21 cellular contexts compared by ENCODE assay signal in genomic region chr19:11200931-11201330, GRCh38. TPM values are rescaled to one million over a fixed set of nuclear protein-coding genes. Genes with fewer than 3 reads are reported as not detected.
DNase-seq lines count a peak whose midpoint lies in the region; ATAC-seq lines count a peak whose summit lies in the region.
"Had no signal": no experiment of that assay in that cellular context is flagged by ENCODE, and none has a peak within 500 bp of the region (broad histone marks: within the 10 kb centered on the region; RNA-seq: fewer than 3 reads in every experiment).

No MANE protein-coding gene starts in this region.

- 82% methylated on average over 9 of the region's 9 CpGs for WGBS in right cardiac atrium

- H3K9me3 ChIP-seq in right cardiac atrium (ENCODE audit: control insufficient read depth, low read length): no peaks in the 10 kb centered on the region
- no peaks in the 10 kb centered on the region for H3K9me3 ChIP-seq in muscle layer of colon (ENCODE audit: low read length)
- H3K9me3 ChIP-seq in stomach smooth muscle (ENCODE audit: control insufficient read depth in 2 of 2, low read length in 2 of 2): no peaks in the 10 kb centered on the region
- H3K9me3 ChIP-seq: A549, HAP-1 had no signal

- ATAC-seq in right cardiac atrium (no peak), left ventricle myocardium superior (no peak)
- no peak for ATAC-seq in effector memory CD8-positive, alpha-beta T cell (replicated peaks)
- ATAC-seq: A549, GM12878 had no signal

- no peaks in the 10 kb centered on the region for H3K36me3 Mint-ChIP-seq in effector memory CD8-positive, alpha-beta T cell (ENCODE audit: insufficient read depth)

- peaks cover 4 to 5% of the 10 kb centered on the region in 2 donors for H3K4me1 Mint-ChIP-seq in effector memory CD8-positive, alpha-beta T cell (ENCODE audit: low read depth in 2 of 2)

- no peak overlapping the region for H3K4me3 Mint-ChIP-seq in effector memory CD8-positive, alpha-beta T cell
- H3K4me3 Mint-ChIP-seq: CD4-positive, alpha-beta T cell had no signal

- intact Hi-C loops in right cardiac atrium (cut with DNase I) (loop anchor here in 3 of 4 donors (5.0 to 10.0 kb wide), 2 partner anchors 64 to 166 kb away; no protein-coding TSS in a partner anchor), left ventricle myocardium superior (cut with micrococcal nuclease) (loop anchor here (5.0 kb wide), 1 partner anchor 64 kb away; no protein-coding TSS in a partner anchor)

- no peaks in the 10 kb centered on the region for H3K27me3 ChIP-seq in right cardiac atrium (ENCODE audit: control insufficient read depth, insufficient read depth)
- H3K27me3 ChIP-seq in muscle layer of colon (ENCODE audit: control insufficient read depth in 1 of 2, insufficient read depth in 2 of 2, low read length in 2 of 2): no peaks in the 10 kb centered on the region
- H3K27me3 ChIP-seq in stomach smooth muscle (ENCODE audit: control insufficient read depth in 1 of 2, insufficient read depth in 2 of 2, low read length in 2 of 2): no peaks in the 10 kb centered on the region

- H3K27ac ChIP-seq in right cardiac atrium (ENCODE audit: low read length) (peak overlapping the region; percentile 26), muscle layer of colon (ENCODE audit: low read depth, low read length) (peak overlapping the region; percentile 34), stomach smooth muscle (ENCODE audit: low read length) (peak overlapping the region; percentile 98)
- H3K27ac ChIP-seq: GM23248 had no signal

- DNase-seq in right cardiac atrium (peak in 1 of 3 donors; percentile 45), left ventricle myocardium superior (no peak), NCI-H2171 (lab: John Stamatoyannopoulos, UW) (no peak), RPMI8226 (no peak)
- DNase-seq in effector memory CD8-positive, alpha-beta T cell: no peak
- DNase-seq: Calu3; CD4-positive, alpha-beta T cell; GM23248; NCI-H1105 treated with DMSO at 0.1 percent for 48 hours; NCI-H1694; NCI-H2081 treated with DMSO at 0.1 percent for 48 hours; SHP77 treated with DMSO at 0.1 percent for 48 hours had no signal

- H3K4me1 ChIP-seq in right cardiac atrium (ENCODE audit: control insufficient read depth, insufficient read depth, low read length) (peaks cover 5% of the 10 kb centered on the region), muscle layer of colon (ENCODE audit: insufficient read depth, low read length) (peaks cover 41% of the 10 kb centered on the region), stomach smooth muscle (ENCODE audit: control insufficient read depth, insufficient read depth, low read length) (peaks cover 51% of the 10 kb centered on the region)

- H3K27me3 Mint-ChIP-seq in effector memory CD8-positive, alpha-beta T cell: peaks cover 4 to 32% of the 10 kb centered on the region in 2 donors

- peaks cover 11% of the 10 kb centered on the region for H3K36me3 ChIP-seq in muscle layer of colon (ENCODE audit: insufficient read depth, low read length)
- H3K36me3 ChIP-seq in stomach smooth muscle (ENCODE audit: control insufficient read depth in 2 of 2, insufficient read depth in 2 of 2, low read length in 2 of 2): no peaks in the 10 kb centered on the region
- H3K36me3 ChIP-seq: HAP-1 had no signal

- H3K9me3 Mint-ChIP-seq in effector memory CD8-positive, alpha-beta T cell: no peaks in the 10 kb centered on the region
- H3K9me3 Mint-ChIP-seq: CD4-positive, alpha-beta T cell had no signal

- H3K4me3 ChIP-seq in right cardiac atrium (ENCODE audit: low read length) (no peak overlapping the region), muscle layer of colon (ENCODE audit: low read depth in 1 of 2, low read length in 2 of 2) (no peak overlapping the region), stomach smooth muscle (ENCODE audit: low read length in 2 of 2) (no peak overlapping the region)
- H3K4me3 ChIP-seq: A549, GM12878, GM23248, HAP-1 had no signal

- no peak overlapping the region for H3K27ac Mint-ChIP-seq in effector memory CD8-positive, alpha-beta T cell
- H3K27ac Mint-ChIP-seq: CD4-positive, alpha-beta T cell had no signal

- H3K9ac ChIP-seq in muscle layer of colon (ENCODE audit: low read length) (no peak overlapping the region), stomach smooth muscle (ENCODE audit: low read length in 2 of 2) (no peak overlapping the region)
- H3K9ac ChIP-seq: GM23248 had no signal

RNA-seq across cellular contexts. Expression of gene KANK2, which starts 3.6 kb away (rescaled TPM):
- total RNA-seq in right cardiac atrium: 100 to 1,000 TPM; 244 to 324 (median 295) TPM
- polyA plus RNA-seq in right cardiac atrium: 259 TPM
- total RNA-seq in left ventricle myocardium superior: 471 TPM
- total RNA-seq: CD4-positive, alpha-beta T cell had no signal

RNA-seq across cellular contexts. Expression of gene ANGPTL8, which starts 38.5 kb away (rescaled TPM):
- total RNA-seq in right cardiac atrium (under 1 TPM in 3 of 4 donors, not detected in 1; 0.47 to 0.84 (median 0.51) TPM), left ventricle myocardium superior (not detected)
- polyA plus RNA-seq in right cardiac atrium: 4.8 TPM
- total RNA-seq: Calu3; CD4-positive, alpha-beta T cell; GM12878; LHCN-M2; NCI-H460; OCI-LY7 had no signal
- polyA plus RNA-seq: BJ, GM12878, GM23248 had no signal

RNA-seq across cellular contexts. Expression of gene SPC24, which starts 45.3 kb away (rescaled TPM):
- total RNA-seq in right cardiac atrium: 1 to 10 TPM in 3 of 4 donors, under 1 TPM in 1; 0.56 to 4.4 (median 3.4) TPM
- polyA plus RNA-seq in right cardiac atrium: 1.6 TPM
- 8.1 TPM for total RNA-seq in left ventricle myocardium superior

Comparison
In these comparisons a context has a peak if more than half of its experiments do, and no peak if none do; other contexts are left out.
1. H3K27ac ChIP-seq: peak in every context shown above with its lines; median percentile 98 in stomach smooth muscle; 34 in muscle layer of colon; 26 in right cardiac atrium.